Comparison of ENCODE assay signal across 23 cellular contexts in genomic region chr7:19094971-19095370, GRCh38. TPM values are rescaled to one million over a fixed set of nuclear protein-coding genes. Genes with fewer than 3 reads are reported as not detected.
DNase-seq lines count a peak whose midpoint lies in the region; ATAC-seq, FAIRE-seq and TF ChIP-seq lines count a peak whose summit lies in the region.
"Had no signal": no experiment of that assay in that cellular context is flagged by ENCODE, and none has a peak within 500 bp of the region (broad histone marks: within the 10 kb centered on the region; RNA-seq: fewer than 3 reads in every experiment).

No MANE protein-coding gene starts in this region.

- no peak for TF ChIP-seq POLR2A in suprapubic skin (IDR thresholded peaks at IDR 0.05)
- TF ChIP-seq POLR2A in GM12891 (IDR thresholded peaks at IDR 0.05; ENCODE audit: low read depth, low read length), result no peak

- H3K27me3 ChIP-seq in SK-N-SH (ENCODE audit: insufficient read depth), result no peaks in the 10 kb centered on the region
- H3K27me3 ChIP-seq in suprapubic skin, result no peaks in the 10 kb centered on the region

- CTCF ChIA-PET in SK-N-SH (lab: Yijun Ruan, JAX), result interaction anchor here (1.0 to 5.9 kb wide), 6 partner anchors 13 to 1503 kb away, joined by 3 to 36 read pairs (median 6); partner anchors contain the start of gene TWIST1

- H3K9ac ChIP-seq in SK-N-SH (no peak overlapping the region), SK-N-MC (ENCODE audit: insufficient read length) (peak overlapping the region; percentile 80)
- H3K9ac ChIP-seq: KMS-11 had no signal

- peak overlapping the region; percentile 1 to 100; a peak in 3 of 4 replicates for H3K27ac ChIP-seq in SK-N-SH (ENCODE audit: low read depth in 2 of 2, low read length in 1 of 2)
- H3K27ac ChIP-seq in SK-N-MC, result peak overlapping the region; percentile 97
- peak overlapping the region; percentile 24 for H3K27ac ChIP-seq in suprapubic skin
- H3K27ac ChIP-seq: 22Rv1, A549, C4-2B, HL-60, KMS-11 had no signal

- H3K4me1 ChIP-seq in SK-N-SH (ENCODE audit: control insufficient read depth in 1 of 2, insufficient read depth in 2 of 2, low read depth in 1 of 2, low read length in 1 of 2), result peaks cover 40 to 89% of the 10 kb centered on the region in 2 experiments
- no peaks in the 10 kb centered on the region for H3K4me1 ChIP-seq in suprapubic skin
- H3K4me1 ChIP-seq: A549 had no signal

- H3K36me3 ChIP-seq in SK-N-SH (replicated peaks in 1 of 2; ENCODE audit: control insufficient read depth in 1 of 2, insufficient read depth in 2 of 2, low read length in 1 of 2) (peaks cover 7 to 33% of the 10 kb centered on the region in 2 experiments), SK-N-MC (ENCODE audit: insufficient read depth, low read length) (peaks cover 8% of the 10 kb centered on the region; the same call in 1 of the 2 replicates), suprapubic skin (no peaks in the 10 kb centered on the region)
- H3K36me3 ChIP-seq: HAP-1 had no signal

- H3K4me2 ChIP-seq in SK-N-SH, result peak overlapping the region; percentile 1; the same call in 1 of the 2 replicates
- H3K4me2 ChIP-seq: A549, KMS-11 had no signal

- POLR2A ChIA-PET in SK-N-SH (lab: Yijun Ruan, JAX), result interaction anchor here (0.8 to 2.7 kb wide), 3 partner anchors 13 to 24 kb away, joined by 3 to 6 read pairs (median 4); partner anchors contain the start of gene TWIST1

- no peak for FAIRE-seq in GM12891 (lab: Jason Lieb, UNC)
- FAIRE-seq: A549, G401.6, GM12892, GM18507 had no signal

- DNase-seq in SK-N-SH, result no peak
- DNase-seq in SK-N-MC (ENCODE audit: low read depth, low spot score), result no peak
- DNase-seq in suprapubic skin (ENCODE audit: low spot score in 2 of 2), result no peak
- DNase-seq in T-helper 1 cell, result no peak
- no peak for DNase-seq in GM12891 (ENCODE audit: insufficient read length, low spot score)
- DNase-seq in NCI-H187 (lab: John Stamatoyannopoulos, UW), result no peak
- DNase-seq: AML-193; Calu3; CD4-positive, alpha-beta memory T cell; DND-41 had no signal

- H3K79me2 ChIP-seq in SK-N-SH (ENCODE audit: insufficient read depth), result peaks cover 94% of the 10 kb centered on the region

- no peaks in the 10 kb centered on the region for H4K20me1 ChIP-seq in SK-N-SH (ENCODE audit: insufficient read depth)

- no peaks in the 10 kb centered on the region for H3K9me2 ChIP-seq in SK-N-SH

- no peak for TF ChIP-seq RAD21 in SK-N-SH (IDR thresholded peaks at IDR 0.05; ENCODE audit: low read length)

- H3F3A ChIP-seq in SK-N-SH (replicated peaks; ENCODE audit: insufficient read depth), result peaks cover 21% of the 10 kb centered on the region

- H3K4me3 ChIP-seq in SK-N-SH (ENCODE audit: low read depth in 2 of 2, low read length in 1 of 2) (no peak overlapping the region), SK-N-MC (peak overlapping the region; percentile 66), suprapubic skin (no peak overlapping the region)
- H3K4me3 ChIP-seq: A549, HAP-1 had no signal

- no peak for ATAC-seq in SK-N-SH treated with all-trans-retinoic acid at 6 μM for 48 hours
- ATAC-seq: A549 had no signal

- WGBS in SK-N-SH (ENCODE audit: low lambda C conversion rate), result 53% methylated on average over 3 of the region's 3 CpGs
- 58% methylated on average over 3 of the region's 3 CpGs for WGBS in suprapubic skin

- no peak overlapping the region for H2AFZ ChIP-seq in SK-N-SH (ENCODE audit: low read depth)

- H3K9me3 ChIP-seq in SK-N-SH (no peaks in the 10 kb centered on the region), SK-N-MC (ENCODE audit: low read depth, low read length) (no peaks in the 10 kb centered on the region), suprapubic skin (no peaks in the 10 kb centered on the region)
- H3K9me3 ChIP-seq: A549, HAP-1 had no signal

- no peak for TF ChIP-seq EP300 in SK-N-SH (IDR thresholded peaks at IDR 0.05; ENCODE audit: borderline replicate concordance in 1 of 2, low read depth in 1 of 2, low read length in 1 of 2)
- no peak for TF ChIP-seq EP300 in suprapubic skin (IDR thresholded peaks at IDR 0.05)

- TF ChIP-seq CTCF in SK-N-SH (IDR thresholded peaks at IDR 0.05) (no peak), suprapubic skin (IDR thresholded peaks at IDR 0.05) (no peak)

TF ChIP-seq in SK-N-SH, 30 proteins besides CTCF, POLR2A, EP300 and RAD21:
- TF ChIP-seq TCF12 (IDR thresholded peaks at IDR 0.05), result 0 out of 2 replicates have a peak, but pooled peaks have one; percentile 0
- TF ChIP-seq MAX (IDR thresholded peaks at IDR 0.05; ENCODE audit: low read depth), result no peak

TF ChIP-seq in SK-N-SH treated with all-trans-retinoic acid at 6 μM for 48 hours, 23 proteins besides CTCF, POLR2A, EP300 and RAD21 (continues in another document):
- TF ChIP-seq SNAI2 (CRISPR knock-in tag; IDR thresholded peaks at IDR 0.05) (no peak), CSDC2 (CRISPR knock-in tag; IDR thresholded peaks at IDR 0.05) (no peak), ZC3H10 (CRISPR knock-in tag; IDR thresholded peaks at IDR 0.05) (no peak), RARB (CRISPR knock-in tag; IDR thresholded peaks at IDR 0.05) (no peak), POU6F1 (CRISPR knock-in tag; IDR thresholded peaks at IDR 0.05; ENCODE audit: borderline replicate concordance, low read depth) (no peak), ZNF70 (CRISPR knock-in tag; IDR thresholded peaks at IDR 0.05) (no peak)

TF ChIP-seq in GM12891, 5 proteins besides CTCF, POLR2A, EP300 and RAD21:
- TF ChIP-seq SPI1 (IDR thresholded peaks at IDR 0.05; ENCODE audit: low read depth, low read length) (no peak), POU2F2 (IDR thresholded peaks at IDR 0.05; ENCODE audit: low read depth, low read length) (no peak), TAF1 (IDR thresholded peaks at IDR 0.05; ENCODE audit: low read depth, low read length) (no peak)
TF ChIP-seq in GM12891: peak in this region for 0.

RNA-seq across cellular contexts. Expression of gene TWIST1, which starts 22.5 kb away (rescaled TPM):
- polyA plus RNA-seq in SK-N-SH (2012; rRNA removed), result 162 and 170 TPM in 2 replicates
- polyA plus RNA-seq in SK-N-SH (2012; cell fraction: cytosol; rRNA removed), result 95.7 and 147 TPM in 2 replicates
- 208 and 254 TPM in 2 replicates for polyA plus RNA-seq in SK-N-SH (2012; cell fraction: nucleus; rRNA removed)
- total RNA-seq in suprapubic skin, result 10 to 100 TPM in 3 of 4 donors, 1 to 10 TPM in 1; 4.0 to 12.7 (median 10.5) TPM
- not detected for polyA plus RNA-seq in GM12891 (2012; ENCODE audit: low read depth, missing spikeins)
- total RNA-seq: CD4-positive, alpha-beta memory T cell had no signal
- polyA plus RNA-seq: CD4-positive, alpha-beta memory T cell had no signal

RNA-seq across cellular contexts. Expression of gene FERD3L, which starts 50.2 kb away (rescaled TPM):
- not detected in 2 replicates for polyA plus RNA-seq in SK-N-SH (2012; rRNA removed)
- not detected in 2 replicates for polyA plus RNA-seq in SK-N-SH (2012; cell fraction: cytosol; rRNA removed)
- not detected in 2 replicates for polyA plus RNA-seq in SK-N-SH (2012; cell fraction: nucleus; rRNA removed)
- not detected for total RNA-seq in suprapubic skin
- not detected for polyA plus RNA-seq in GM12891 (2012; ENCODE audit: low read depth, missing spikeins)
- total RNA-seq: Calu3; CD4-positive, alpha-beta memory T cell; H4; HT1080 had no signal
- polyA plus RNA-seq: A549; BJ; CD4-positive, alpha-beta memory T cell had no signal

Comparison
In these comparisons a context has a peak if more than half of its experiments do, and no peak if none do; other contexts are left out.
1. H3K27ac ChIP-seq: peak in every context shown above with its lines; median percentile 97 in SK-N-MC; 50 in SK-N-SH; 24 in suprapubic skin.